13 cellular contexts compared by ENCODE assay signal in genomic region chr11:118304809-118305248, GRCh38. TPM values are rescaled to one million over a fixed set of nuclear protein-coding genes. Genes with fewer than 3 reads are reported as not detected.
DNase-seq lines count a peak whose midpoint lies in the region; ATAC-seq lines count a peak whose summit lies in the region.
"Had no signal": no experiment of that assay in that cellular context is flagged by ENCODE, and none has a peak within 500 bp of the region (broad histone marks: within the 10 kb centered on the region; RNA-seq: fewer than 3 reads in every experiment).

No MANE protein-coding gene starts in this region.

- no peaks in the 10 kb centered on the region for H3K9me3 ChIP-seq in CD8-positive, alpha-beta memory T cell (ENCODE audit: low read length)
- H3K9me3 ChIP-seq in T-helper 17 cell (ENCODE audit: control insufficient read depth, low read length, poor library complexity, severe bottlenecking): no peaks in the 10 kb centered on the region
- no peaks in the 10 kb centered on the region for H3K9me3 ChIP-seq in neuronal stem cell (replicated peaks in 1 of 2; ENCODE audit: control insufficient read depth in 2 of 2, insufficient read depth in 1 of 2, low read depth in 1 of 2, low read length in 2 of 2)

- no peak overlapping the region for H2BK15ac ChIP-seq in neuronal stem cell (ENCODE audit: low read length)

- H2AK5ac ChIP-seq in neuronal stem cell (ENCODE audit: low read depth, low read length): no peak overlapping the region

- H2AFZ ChIP-seq in neuronal stem cell (ENCODE audit: low read length): peak overlapping the region; percentile 40

- no CpG with 5 or more reads among the region's 6 CpGs for WGBS in neuronal stem cell (ENCODE audit: extremely low coverage in 2 of 2, insufficient read length in 2 of 2, insufficient replicate concordance in 1 of 2), 2 donors

- H3K4me3 Mint-ChIP-seq in CD8-positive, alpha-beta memory T cell: peak overlapping the region; percentile 99 to 100 (median 100)
- peak overlapping the region; percentile 100 for H3K4me3 Mint-ChIP-seq in T-helper 17 cell
- H3K4me3 Mint-ChIP-seq in activated naive CD4-positive, alpha-beta T cell treated with anti-CD3 and anti-CD28 coated beads, Interleukin-2, amount 50 U/mL, for 24 hours: peak overlapping the region; percentile 100

- H3K4me3 ChIP-seq in CD8-positive, alpha-beta memory T cell (ENCODE audit: low read length): peak overlapping the region; percentile 82
- no peak overlapping the region for H3K4me3 ChIP-seq in neuronal stem cell (ENCODE audit: low read length in 2 of 2)

- no peak overlapping the region for H4K91ac ChIP-seq in neuronal stem cell (ENCODE audit: low read depth, low read length, poor library complexity)

- H2BK120ac ChIP-seq in neuronal stem cell (ENCODE audit: low read depth, low read length): no peak overlapping the region

- H3K4ac ChIP-seq in neuronal stem cell (ENCODE audit: low read length): no peak overlapping the region

- H3K4me2 ChIP-seq in neuronal stem cell (ENCODE audit: insufficient read depth, low read length, poor library complexity, severe bottlenecking): no peak overlapping the region
- H3K4me2 ChIP-seq: KMS-11 had no signal

- POLR2A ChIA-PET in CD8-positive, alpha-beta memory T cell (lab: Charles Lee): interaction anchor here (0.7 to 3.4 kb wide), 6 partner anchors 34 to 106 kb away, joined by 3 to 27 read pairs (median 16); partner anchors contain the start of genes CD3D, CD3G and UBE4A

- no peak overlapping the region for H2BK5ac ChIP-seq in neuronal stem cell (ENCODE audit: low read length)

- H3K27me3 ChIP-seq in CD8-positive, alpha-beta memory T cell (ENCODE audit: insufficient read depth, low read length, poor library complexity, severe bottlenecking): no peaks in the 10 kb centered on the region
- peaks cover 0 to 49% (median 0%) of the 10 kb centered on the region in 3 experiments for H3K27me3 ChIP-seq in neuronal stem cell (ENCODE audit: control insufficient read depth in 3 of 3, insufficient read depth in 3 of 3, low read depth in 1 of 3, low read length in 3 of 3)

- H4K8ac ChIP-seq in neuronal stem cell (ENCODE audit: low read depth, low read length): no peak overlapping the region

- H3K79me1 ChIP-seq in neuronal stem cell (ENCODE audit: low read depth, low read length): no peaks in the 10 kb centered on the region

- H3K36me3 ChIP-seq in CD8-positive, alpha-beta memory T cell (ENCODE audit: insufficient read depth, low read length): peaks cover 14% of the 10 kb centered on the region
- no peaks in the 10 kb centered on the region for H3K36me3 ChIP-seq in neuronal stem cell (replicated peaks in 1 of 2; ENCODE audit: control insufficient read depth in 2 of 2, insufficient read depth in 2 of 2, low read length in 2 of 2)

- no peak overlapping the region for H3K14ac ChIP-seq in neuronal stem cell (ENCODE audit: low read length)

- H3K27ac Mint-ChIP-seq in CD8-positive, alpha-beta memory T cell: peak overlapping the region; percentile 93 to 100 (median 99)
- H3K27ac Mint-ChIP-seq in T-helper 17 cell: peak overlapping the region; percentile 100
- peak overlapping the region; percentile 100 for H3K27ac Mint-ChIP-seq in activated naive CD4-positive, alpha-beta T cell treated with anti-CD3 and anti-CD28 coated beads, Interleukin-2, amount 50 U/mL, for 24 hours

- H3K4me1 ChIP-seq in CD8-positive, alpha-beta memory T cell (ENCODE audit: insufficient read depth, low read length): peaks cover 54% of the 10 kb centered on the region
- H3K4me1 ChIP-seq in neuronal stem cell (ENCODE audit: control insufficient read depth in 2 of 2, insufficient read depth in 1 of 2, low read depth in 1 of 2, low read length in 2 of 2): no peaks in the 10 kb centered on the region

- no peak for DNase-seq in CD8-positive, alpha-beta memory T cell
- peak in 1 of 3 donors; percentile 31 for DNase-seq in T-helper 17 cell
- no peak for DNase-seq in neuronal stem cell (ENCODE audit: low spot score)
- no peak for DNase-seq in MV-4-11 (lab: John Stamatoyannopoulos, UW)
- no peak for DNase-seq in putamen (ENCODE audit: low spot score)
- no peak for DNase-seq in NCI-H524 (lab: John Stamatoyannopoulos, UW)
- DNase-seq: left ventricle myocardium superior, NCI-H2081 had no signal

- peaks cover 68 to 83% (median 75%) of the 10 kb centered on the region in 3 donors for H3K4me1 Mint-ChIP-seq in CD8-positive, alpha-beta memory T cell
- peaks cover 52% of the 10 kb centered on the region for H3K4me1 Mint-ChIP-seq in T-helper 17 cell
- peaks cover 80% of the 10 kb centered on the region for H3K4me1 Mint-ChIP-seq in activated naive CD4-positive, alpha-beta T cell treated with anti-CD3 and anti-CD28 coated beads, Interleukin-2, amount 50 U/mL, for 24 hours

- H3K23ac ChIP-seq in neuronal stem cell (ENCODE audit: low read depth, low read length, poor library complexity): no peak overlapping the region

- H3K36me3 Mint-ChIP-seq in CD8-positive, alpha-beta memory T cell: peaks cover 11 to 48% (median 22%) of the 10 kb centered on the region in 3 donors
- peaks cover 14% of the 10 kb centered on the region for H3K36me3 Mint-ChIP-seq in T-helper 17 cell (ENCODE audit: low read depth)
- H3K36me3 Mint-ChIP-seq in activated naive CD4-positive, alpha-beta T cell treated with anti-CD3 and anti-CD28 coated beads, Interleukin-2, amount 50 U/mL, for 24 hours: peaks cover 37% of the 10 kb centered on the region

- no peaks in the 10 kb centered on the region for H3K9me3 Mint-ChIP-seq in CD8-positive, alpha-beta memory T cell
- peaks cover 4% of the 10 kb centered on the region for H3K9me3 Mint-ChIP-seq in activated naive CD4-positive, alpha-beta T cell treated with anti-CD3 and anti-CD28 coated beads, Interleukin-2, amount 50 U/mL, for 24 hours

- ATAC-seq in T-helper 17 cell (peak; percentile 70), GM19452 (IDR thresholded peaks at IDR 0.05; ENCODE audit: unreplicated experiment) (no peak)
- ATAC-seq: left ventricle myocardium superior had no signal

- CTCF ChIA-PET in CD8-positive, alpha-beta memory T cell (lab: Charles Lee): interaction anchor here (0.6 to 3.0 kb wide), 10 partner anchors 9 to 133 kb away, joined by 3 to 26 read pairs (median 4); partner anchors contain the start of gene MPZL3

- H3K18ac ChIP-seq in neuronal stem cell (ENCODE audit: low read length): no peak overlapping the region

- peak overlapping the region; percentile 72 for H3K27ac ChIP-seq in CD8-positive, alpha-beta memory T cell (ENCODE audit: low read depth, low read length)
- no peak overlapping the region for H3K27ac ChIP-seq in neuronal stem cell (replicated peaks; ENCODE audit: low read length)
- H3K27ac ChIP-seq: C4-2B, KMS-11 had no signal

- no peaks in the 10 kb centered on the region for H3K27me3 Mint-ChIP-seq in CD8-positive, alpha-beta memory T cell
- H3K27me3 Mint-ChIP-seq in T-helper 17 cell: no peaks in the 10 kb centered on the region
- H3K27me3 Mint-ChIP-seq in activated naive CD4-positive, alpha-beta T cell treated with anti-CD3 and anti-CD28 coated beads, Interleukin-2, amount 50 U/mL, for 24 hours: no peaks in the 10 kb centered on the region

- H2BK12ac ChIP-seq in neuronal stem cell (ENCODE audit: low read length): no peak overlapping the region

- no peak overlapping the region for H3K9ac ChIP-seq in neuronal stem cell (ENCODE audit: low read depth, low read length, poor library complexity)
- H3K9ac ChIP-seq: KMS-11 had no signal

RNA-seq across cellular contexts. Expression of gene CD3E, which starts 0.3 kb away (rescaled TPM):
- 100 to 1,000 TPM; 534 to 541 TPM for total RNA-seq in CD8-positive, alpha-beta memory T cell
- 1,158 TPM for polyA plus RNA-seq in CD8-positive, alpha-beta memory T cell
- total RNA-seq in T-helper 17 cell: 100 to 1,000 TPM; 511 to 544 TPM
- not detected for polyA plus RNA-seq in neuronal stem cell (2013, experiment 1 of 2)
- polyA plus RNA-seq in neuronal stem cell (2013, experiment 2 of 2): not detected
- total RNA-seq: osteocyte had no signal

RNA-seq across cellular contexts. Expression of gene CD3D, which starts 37.7 kb away (rescaled TPM):
- 100 to 1,000 TPM; 426 to 438 TPM for total RNA-seq in CD8-positive, alpha-beta memory T cell
- polyA plus RNA-seq in CD8-positive, alpha-beta memory T cell: 1,253 TPM
- total RNA-seq in T-helper 17 cell: 100 to 1,000 TPM; 313 to 354 TPM
- polyA plus RNA-seq in neuronal stem cell (2013, experiment 1 of 2): not detected
- not detected for polyA plus RNA-seq in neuronal stem cell (2013, experiment 2 of 2)
- total RNA-seq: osteocyte had no signal

RNA-seq across cellular contexts. Expression of gene CD3G, which starts 39.3 kb away (rescaled TPM):
- 100 to 1,000 TPM; 167 to 170 TPM for total RNA-seq in CD8-positive, alpha-beta memory T cell
- 414 TPM for polyA plus RNA-seq in CD8-positive, alpha-beta memory T cell
- total RNA-seq in T-helper 17 cell: 100 to 1,000 TPM; 156 to 170 TPM
- not detected for polyA plus RNA-seq in neuronal stem cell (2013, experiment 1 of 2)
- polyA plus RNA-seq in neuronal stem cell (2013, experiment 2 of 2): not detected
- total RNA-seq: osteocyte had no signal

RNA-seq across cellular contexts. Expression of gene MPZL2, which starts 40.7 kb away (rescaled TPM):
- total RNA-seq in CD8-positive, alpha-beta memory T cell: 1 to 10 TPM; 4.5 to 5.5 TPM
- polyA plus RNA-seq in CD8-positive, alpha-beta memory T cell: 0.36 TPM
- under 1 TPM; 0.50 to 0.99 TPM for total RNA-seq in T-helper 17 cell
- polyA plus RNA-seq in neuronal stem cell (2013, experiment 1 of 2): 0.38 TPM
- 0.32 TPM for polyA plus RNA-seq in neuronal stem cell (2013, experiment 2 of 2)
- total RNA-seq: osteocyte had no signal

RNA-seq across cellular contexts. Expression of gene MPZL3, which starts 52.7 kb away (rescaled TPM):
- 100 to 1,000 TPM; 113 to 119 TPM for total RNA-seq in CD8-positive, alpha-beta memory T cell
- polyA plus RNA-seq in CD8-positive, alpha-beta memory T cell: 10.6 TPM
- total RNA-seq in T-helper 17 cell: 10 to 100 TPM; 24.5 to 26.4 TPM
- polyA plus RNA-seq in neuronal stem cell (2013, experiment 1 of 2): 0.47 TPM
- polyA plus RNA-seq in neuronal stem cell (2013, experiment 2 of 2): 0.47 TPM
